8 cellular contexts compared by ENCODE assay signal in genomic region chr20:63628246-63628975, GRCh38. TPM values are rescaled to one million over a fixed set of nuclear protein-coding genes. Genes with fewer than 3 reads are reported as not detected.
DNase-seq lines count a peak whose midpoint lies in the region; ATAC-seq, FAIRE-seq and TF ChIP-seq lines count a peak whose summit lies in the region.

No MANE protein-coding gene starts in this region.

- POLR2A ChIA-PET in CD4-positive, alpha-beta memory T cell (lab: Charles Lee; ENCODE audit: partially characterized antibody): interaction anchor here (1.5 to 19.3 kb wide), 6 partner anchors 11 to 112 kb away, joined by 4 to 658 read pairs (median 26); partner anchors contain the start of genes LIME1, RTEL1, SLC2A4RG and STMN3

- H3K4me2 ChIP-seq in fibroblast of lung (ENCODE audit: extremely low read depth, insufficient read depth, low read length) (peak overlapping the region; percentile 95), osteoblast (ENCODE audit: insufficient read depth, low read length) (peak overlapping the region; percentile 97)

- intact Hi-C loops in CD4-positive, alpha-beta memory T cell (cut with micrococcal nuclease): loop anchor here (1.0 to 5.0 kb wide), 2 partner anchors 11 to 76 kb away; partner anchors contain the start of gene FNDC11

- no peak for TF ChIP-seq CTCF in fibroblast of lung (conservative IDR thresholded peaks at IDR 0.05 in 1 of 2, IDR thresholded peaks at IDR 0.05 in 1 of 2; ENCODE audit: low read depth in 1 of 2, low read length in 2 of 2)
- TF ChIP-seq CTCF in osteoblast (IDR thresholded peaks at IDR 0.05; ENCODE audit: extremely low read depth, low read depth, low read length): no peak

- H3K36me3 Mint-ChIP-seq in CD4-positive, alpha-beta memory T cell: peaks cover 4 to 14% of the 10 kb centered on the region in 2 donors

- peaks cover 53% of the 10 kb centered on the region for H3K4me1 ChIP-seq in CD4-positive, alpha-beta memory T cell (ENCODE audit: insufficient read depth, low read length)
- H3K4me1 ChIP-seq in fibroblast of lung (ENCODE audit: control insufficient read depth, extremely low read depth, insufficient read depth, low read length): no peaks in the 10 kb centered on the region
- peaks cover 12% of the 10 kb centered on the region for H3K4me1 ChIP-seq in osteoblast (ENCODE audit: insufficient read depth, low read length)

- H3K27me3 ChIP-seq in CD4-positive, alpha-beta memory T cell (ENCODE audit: insufficient read depth, low read length): no peaks in the 10 kb centered on the region
- no peaks in the 10 kb centered on the region for H3K27me3 ChIP-seq in fibroblast of lung (ENCODE audit: control insufficient read depth, insufficient read depth, low read length)
- no peaks in the 10 kb centered on the region for H3K27me3 ChIP-seq in osteoblast (ENCODE audit: insufficient read depth, low read length)

- peaks cover 19 to 57% (median 38%) of the 10 kb centered on the region in 4 donors for H3K4me1 Mint-ChIP-seq in CD4-positive, alpha-beta memory T cell

- no peak overlapping the region for H2AFZ ChIP-seq in fibroblast of lung (ENCODE audit: low read length)
- peak overlapping the region; percentile 85 for H2AFZ ChIP-seq in osteoblast (ENCODE audit: low read length)

- H3K27me3 Mint-ChIP-seq in CD4-positive, alpha-beta memory T cell: no peaks in the 10 kb centered on the region

- peak overlapping the region; percentile 91 to 95 for H3K4me3 ChIP-seq in CD4-positive, alpha-beta memory T cell (ENCODE audit: low read length in 2 of 2)
- peak overlapping the region; percentile 64 to 96 (median 95) for H3K4me3 ChIP-seq in fibroblast of lung (replicated peaks in 1 of 4; ENCODE audit: control extremely low read depth in 1 of 4, insufficient read depth in 1 of 4, low read depth in 3 of 4, low read length in 4 of 4)
- peak overlapping the region; percentile 97 for H3K4me3 ChIP-seq in osteoblast (ENCODE audit: insufficient read depth, low read length)

- H4K20me1 ChIP-seq in fibroblast of lung (ENCODE audit: control insufficient read depth, extremely low read depth, insufficient read depth, low read length): no peaks in the 10 kb centered on the region
- H4K20me1 ChIP-seq in osteoblast (ENCODE audit: insufficient read depth, low read length): no peaks in the 10 kb centered on the region

- DNase-seq in CD4-positive, alpha-beta memory T cell: peak in 4 of 5 donors; percentile 41 to 53 (median 44)
- peak in 73 of 76 experiments; percentile 32 to 85 (median 68) for DNase-seq in HUDEP-2 (lab: John Stamatoyannopoulos, UW; ENCODE audit: unreplicated experiment in 76 of 76)
- DNase-seq in NOMO-1 treated with DMSO at 0.1 percent for 48 hours (lab: John Stamatoyannopoulos, UW; ENCODE audit: unreplicated experiment): peak; percentile 71
- peak; percentile 70 for DNase-seq in activated T-cell treated with anti-CD3 and anti-CD28 coated beads, Interleukin-2, amount 50 U/mL, for 1 hour
- DNase-seq in fibroblast of lung (ENCODE audit: low read depth in 2 of 2): peak; percentile 60 to 81
- DNase-seq in osteoblast (ENCODE audit: insufficient read length, low spot score, missing footprints): peak; percentile 97
- DNase-seq in urothelium cell line (ENCODE audit: low spot score): peak; percentile 77

- no peak for FAIRE-seq in urothelium cell line (lab: Jason Lieb, UNC)

- H3K36me3 ChIP-seq in CD4-positive, alpha-beta memory T cell (ENCODE audit: insufficient read depth, low read length): no peaks in the 10 kb centered on the region
- no peaks in the 10 kb centered on the region for H3K36me3 ChIP-seq in fibroblast of lung (ENCODE audit: control insufficient read depth, insufficient read depth, low read length)
- no peaks in the 10 kb centered on the region for H3K36me3 ChIP-seq in osteoblast (ENCODE audit: insufficient read depth, low read length)

- H3K27ac Mint-ChIP-seq in CD4-positive, alpha-beta memory T cell: peak overlapping the region; percentile 86 to 97 (median 94)

- H3K9me3 Mint-ChIP-seq in CD4-positive, alpha-beta memory T cell: peaks cover 0 to 2% (median 0%) of the 10 kb centered on the region in 8 donors

- peaks cover 30% of the 10 kb centered on the region for H3K79me2 ChIP-seq in fibroblast of lung (ENCODE audit: control insufficient read depth, insufficient read depth, low read length)
- peaks cover 40% of the 10 kb centered on the region for H3K79me2 ChIP-seq in osteoblast (ENCODE audit: insufficient read depth, low read length)

- no peak for ATAC-seq in GM19397 (IDR thresholded peaks at IDR 0.05; ENCODE audit: unreplicated experiment)

- peak overlapping the region; percentile 86 for H3K27ac ChIP-seq in CD4-positive, alpha-beta memory T cell (ENCODE audit: low read depth, low read length)
- H3K27ac ChIP-seq in fibroblast of lung (ENCODE audit: insufficient read depth, low read length): peak overlapping the region; percentile 38
- peak overlapping the region; percentile 18 for H3K27ac ChIP-seq in osteoblast (ENCODE audit: low read depth, low read length)

- peak overlapping the region; percentile 94 for H3K9ac ChIP-seq in fibroblast of lung (ENCODE audit: insufficient read depth, low read length)

- H3K4me3 Mint-ChIP-seq in CD4-positive, alpha-beta memory T cell: peak overlapping the region; percentile 94 to 99 (median 96)

- no peaks in the 10 kb centered on the region for H3K9me3 ChIP-seq in CD4-positive, alpha-beta memory T cell (ENCODE audit: control insufficient read depth in 1 of 2, low read length in 2 of 2)
- H3K9me3 ChIP-seq in fibroblast of lung (ENCODE audit: control insufficient read depth, insufficient read depth, low read depth, low read length) (no peaks in the 10 kb centered on the region), osteoblast (ENCODE audit: low read depth, low read length) (no peaks in the 10 kb centered on the region)

- CTCF ChIA-PET in CD4-positive, alpha-beta memory T cell (lab: Charles Lee; ENCODE audit: partially characterized antibody): interaction anchor here (1.2 to 2.0 kb wide), 4 partner anchors 8 to 14 kb away, joined by 3 to 20 read pairs (median 9); no protein-coding TSS in a partner anchor

RNA-seq across cellular contexts. Expression of gene GMEB2, which starts 1.5 kb away (rescaled TPM):
- total RNA-seq in CD4-positive, alpha-beta memory T cell: 10 to 100 TPM; 24.4 to 26.4 TPM
- polyA plus RNA-seq in CD4-positive, alpha-beta memory T cell: 10 to 100 TPM in 1 of 2 donors, 1 to 10 TPM in 1; 4.5 to 16.6 TPM
- total RNA-seq in fibroblast of lung (7.4 and 10.9 TPM in 2 replicates), osteoblast (7.4 and 9.4 TPM in 2 replicates)
- 6.3 and 7.9 TPM in 2 replicates for polyA plus RNA-seq in fibroblast of lung
- polyA plus RNA-seq in fibroblast of lung (2012): 7.2 and 8.5 TPM in 2 replicates
- polyA minus RNA-seq in fibroblast of lung (ENCODE audit: low replicate concordance): 9.4 and 10.5 TPM in 2 replicates

RNA-seq across cellular contexts. Expression of gene STMN3, which starts 24.8 kb away (rescaled TPM):
- total RNA-seq in CD4-positive, alpha-beta memory T cell: 100 to 1,000 TPM; 110 to 120 TPM
- polyA plus RNA-seq in CD4-positive, alpha-beta memory T cell: 10 to 100 TPM; 18.9 to 30.5 TPM
- total RNA-seq in fibroblast of lung: 16.4 and 34.3 TPM in 2 replicates
- 3.7 and 27.4 TPM in 2 replicates for polyA plus RNA-seq in fibroblast of lung
- 6.8 and 60.2 TPM in 2 replicates for polyA plus RNA-seq in fibroblast of lung (2012)
- polyA minus RNA-seq in fibroblast of lung (ENCODE audit: low replicate concordance): 10.4 and 96.0 TPM in 2 replicates
- total RNA-seq in osteoblast: 1.1 and 2.1 TPM in 2 replicates

RNA-seq across cellular contexts. Expression of gene RTEL1, which starts 29.7 kb away (rescaled TPM):
- 10 to 100 TPM; 30.9 to 36.0 TPM for total RNA-seq in CD4-positive, alpha-beta memory T cell
- polyA plus RNA-seq in CD4-positive, alpha-beta memory T cell: 1 to 10 TPM; 1.3 to 5.4 TPM
- total RNA-seq in fibroblast of lung: 8.5 and 12.4 TPM in 2 replicates
- polyA plus RNA-seq in fibroblast of lung: 4.7 and 11.5 TPM in 2 replicates
- 7.0 and 13.8 TPM in 2 replicates for polyA plus RNA-seq in fibroblast of lung (2012)
- polyA minus RNA-seq in fibroblast of lung (ENCODE audit: low replicate concordance): 20.4 and 77.8 TPM in 2 replicates
- total RNA-seq in osteoblast: 10.9 and 11.8 TPM in 2 replicates

RNA-seq across cellular contexts. Expression of gene HELZ2, which starts 54.4 kb away (rescaled TPM):
- 10 to 100 TPM; 39.6 to 45.4 TPM for total RNA-seq in CD4-positive, alpha-beta memory T cell
- 1 to 10 TPM; 2.0 to 6.4 TPM for polyA plus RNA-seq in CD4-positive, alpha-beta memory T cell
- total RNA-seq in fibroblast of lung: 40.6 and 47.6 TPM in 2 replicates
- 3.3 and 6.2 TPM in 2 replicates for polyA plus RNA-seq in fibroblast of lung
- polyA plus RNA-seq in fibroblast of lung (2012): 9.7 and 15.1 TPM in 2 replicates
- polyA minus RNA-seq in fibroblast of lung (ENCODE audit: low replicate concordance): 35.0 and 50.3 TPM in 2 replicates
- 23.3 and 27.5 TPM in 2 replicates for total RNA-seq in osteoblast

Comparison
In these comparisons a context has a peak if more than half of its experiments do, and no peak if none do; other contexts are left out.
1. DNase-seq: peak in every context shown above with its lines; median percentile 97 in osteoblast; 77 in urothelium cell line; 71 in NOMO-1 treated with DMSO at 0.1 percent for 48 hours; 70 in fibroblast of lung; 70 in activated T-cell treated with anti-CD3 and anti-CD28 coated beads, Interleukin-2, amount 50 U/mL, for 1 hour; 68 in HUDEP-2; 44 in CD4-positive, alpha-beta memory T cell.
2. H3K27ac ChIP-seq: peak in every context shown above with its lines; median percentile 86 in CD4-positive, alpha-beta memory T cell; 38 in fibroblast of lung; 18 in osteoblast.